30 cellular contexts compared by ENCODE assay signal in the genomic region with DNA sequence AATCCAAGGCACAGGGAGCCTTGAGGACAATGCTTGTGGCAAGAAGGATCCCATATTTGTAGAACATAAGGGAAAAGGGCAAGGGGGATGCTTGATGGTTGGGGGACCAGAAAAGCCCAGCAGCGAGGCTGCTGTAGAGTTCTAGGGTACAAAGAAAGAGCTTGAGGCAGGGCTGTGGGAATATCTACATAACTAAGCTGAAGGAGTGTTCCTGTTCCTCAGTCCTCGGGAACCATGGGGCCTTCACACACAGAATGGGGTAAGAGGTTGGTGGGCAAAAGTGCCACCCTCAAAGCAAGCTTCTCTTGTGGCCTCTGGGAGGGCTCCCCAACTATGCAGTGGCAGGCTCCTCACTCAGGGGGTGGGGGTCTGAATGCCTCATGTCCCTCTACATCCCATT. TPM values are rescaled to one million over a fixed set of nuclear protein-coding genes. Genes with fewer than 3 reads are reported as not detected.
"Had no signal": no experiment of that assay in that cellular context is flagged by ENCODE, and none has a peak within 500 bp of the region (broad histone marks: within the 10 kb centered on the region; RNA-seq: fewer than 3 reads in every experiment).

No MANE protein-coding gene starts in this region.

- H3K9me3 ChIP-seq: ascending aorta, MG63, SJCRH30 had no signal

- H3K9me3 Mint-ChIP-seq: activated CD8-positive, alpha-beta T cell treated with anti-CD3 and anti-CD28 coated beads for 36 hours; activated T-helper 17 cell treated with anti-CD3 and anti-CD28 coated beads, Interleukin-2, amount 50 U/mL, for 72 hours; T-helper 1 cell treated with Interleukin-12 subunit alpha and Interleukin-12 subunit beta and Interleukin-4 antibody, amounts not matched to agents 30 μg/mL and 1 μg/mL, for 36 hours; T-helper 2 cell treated with Interferon-gamma antibody and Interleukin-4, amounts not matched to agents 5 μg/mL and 100 μg/mL, for 36 hours had no signal

- H3K36me3 Mint-ChIP-seq: activated naive CD8-positive, alpha-beta T cell treated with anti-CD3 and anti-CD28 coated beads for 36 hours had no signal

- H3K4me3 ChIP-seq: ascending aorta, MG63, SJCRH30, SK-N-MC had no signal

- H3K27ac ChIP-seq: ascending aorta, SJCRH30, SK-N-MC had no signal

- H3K4me1 Mint-ChIP-seq: activated B cell treated with CpG ODN at 0.5 μM for 24 hours; activated naive CD8-positive, alpha-beta T cell treated with anti-CD3 and anti-CD28 coated beads for 36 hours; activated T-helper 17 cell treated with anti-CD3 and anti-CD28 coated beads, Interleukin-2, amount 50 U/mL, for 72 hours had no signal

- H3K27ac Mint-ChIP-seq: activated B cell treated with CpG ODN at 0.5 μM for 24 hours; activated CD8-positive, alpha-beta T cell treated with anti-CD3 and anti-CD28 coated beads for 36 hours; activated naive CD8-positive, alpha-beta T cell treated with anti-CD3 and anti-CD28 coated beads for 36 hours; activated T-cell treated with anti-CD3 and anti-CD28 coated beads, Interleukin-2, amount 50 U/mL, for 72 hours; activated T-helper 17 cell treated with anti-CD3 and anti-CD28 coated beads, Interleukin-2, amount 50 U/mL, for 72 hours; T-helper 1 cell treated with Interleukin-12 subunit alpha and Interleukin-12 subunit beta and Interleukin-4 antibody, amounts not matched to agents 30 μg/mL and 1 μg/mL, for 36 hours; T-helper 2 cell treated with Interferon-gamma antibody and Interleukin-4, amounts not matched to agents 5 μg/mL and 100 μg/mL, for 36 hours had no signal

- H3K4me3 Mint-ChIP-seq: activated B cell treated with CpG ODN at 0.5 μM for 24 hours; activated CD8-positive, alpha-beta T cell treated with anti-CD3 and anti-CD28 coated beads for 36 hours; activated naive CD8-positive, alpha-beta T cell treated with anti-CD3 and anti-CD28 coated beads for 36 hours; activated T-cell treated with anti-CD3 and anti-CD28 coated beads, Interleukin-2, amount 50 U/mL, for 72 hours; activated T-helper 17 cell treated with anti-CD3 and anti-CD28 coated beads, Interleukin-2, amount 50 U/mL, for 72 hours; T-helper 1 cell treated with Interleukin-12 subunit alpha and Interleukin-12 subunit beta and Interleukin-4 antibody, amounts not matched to agents 30 μg/mL and 1 μg/mL, for 36 hours; T-helper 2 cell treated with Interferon-gamma antibody and Interleukin-4, amounts not matched to agents 5 μg/mL and 100 μg/mL, for 36 hours had no signal

- H3K4me1 ChIP-seq: SJCRH30 had no signal

- DNase-seq: activated B cell treated with CpG ODN at 0.5 μM for 24 hours; activated CD4-positive, alpha-beta T cell treated with anti-CD3 and anti-CD28 coated beads for 48 hours; activated CD4-positive, alpha-beta T cell treated with anti-CD3 and anti-CD28 coated beads, Interleukin-2, amount 50 U/mL, for 4 hours; activated CD4-positive, CD25-positive, alpha-beta regulatory T cell treated with anti-CD3 and anti-CD28 coated beads, Interleukin-2, amount 50 U/mL, for 72 hours; activated CD8-positive, alpha-beta T cell treated with anti-CD3 and anti-CD28 coated beads for 36 hours; activated effector memory CD4-positive, alpha-beta T cell treated with anti-CD3 and anti-CD28 coated beads, Interleukin-2, amount 50 U/mL, for 16 hours; activated naive CD4-positive, alpha-beta T cell; activated naive CD4-positive, alpha-beta T cell treated with anti-CD3 and anti-CD28 coated beads, Interleukin-2, amount 50 U/mL, for 16 hours; activated naive CD8-positive, alpha-beta T cell treated with anti-CD3 and anti-CD28 coated beads for 36 hours; activated T-cell treated with anti-CD3 and anti-CD28 coated beads, Interleukin-2, amount 50 U/mL, for 1 hour; activated T-cell treated with anti-CD3 and anti-CD28 coated beads, Interleukin-2, amount 50 U/mL, for 72 hours; amniotic stem cell; cerebellar nuclear complex; Kasumi-1; KG1; MG63; MV-4-11; NCI-H1092; NCI-H1436 treated with DMSO at 0.1 percent for 48 hours; NCI-H1694 treated with DMSO at 0.1 percent for 48 hours; NCI-H2029; NCI-H345; NCI-H524 treated with DMSO at 0.1 percent for 48 hours; SHP77; SJCRH30 had no signal

- H3K27me3 ChIP-seq: ascending aorta, MG63, SJCRH30 had no signal

- H3K36me3 ChIP-seq: ascending aorta, MG63, SJCRH30 had no signal

RNA-seq across cellular contexts. Expression of a gene that starts 6.5 kb away (rescaled TPM):
- total RNA-seq: activated B cell treated with CpG ODN at 0.5 μM for 24 hours had no signal
